Comparison of ENCODE assay signal across 8 cellular contexts in the genomic region with DNA sequence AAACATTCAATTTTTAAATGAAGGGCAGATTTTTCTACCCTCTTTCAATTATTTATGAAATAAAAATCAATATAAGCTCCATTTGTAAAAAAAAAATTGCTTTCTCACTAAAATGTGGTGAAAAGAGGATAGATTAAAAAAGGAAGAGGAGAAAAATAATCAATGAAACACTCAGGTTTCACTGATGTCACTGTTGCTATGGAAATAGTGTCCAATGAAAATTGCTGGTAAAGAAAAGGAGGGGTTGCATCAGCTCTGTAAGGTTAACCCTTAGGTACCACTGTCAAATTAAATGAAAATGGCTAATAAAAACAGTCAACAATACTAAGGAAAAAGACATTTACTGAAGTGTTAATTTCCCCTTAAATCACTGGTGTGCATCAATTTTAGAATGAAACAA.
A peak's percentile ranks its signal among the peaks of the same experiment; 100 is the strongest.
DNase-seq lines count a peak whose midpoint lies in the region; ATAC-seq and TF ChIP-seq lines count a peak whose summit lies in the region.

No MANE protein-coding gene starts in this region.

- H3K36me3 ChIP-seq in Panc1 (ENCODE audit: control insufficient read depth, insufficient read depth, low read length), result peaks cover 3% of the 10 kb centered on the region; the same call in 1 of the 2 replicates

- intact Hi-C loops in Panc1 (cut with micrococcal nuclease; ENCODE audit: unreplicated experiment), result no loop called here

- 0 out of 2 replicates have a peak, but pooled peaks cover 3% of the 10 kb centered on the region for H3K4me1 ChIP-seq in Panc1 (ENCODE audit: control insufficient read depth, insufficient read depth, low read length)

- POLR2A ChIA-PET in Panc1 (lab: Charles Lee), result interaction anchor here (0.6 kb wide), 1 partner anchor 39 kb away, joined by 6 read pairs; no protein-coding TSS in a partner anchor

- in situ Hi-C loops in Panc1 (cut with HindIII; ENCODE audit: low pct_unique_long_range_greater_than_20kb, low sequenced_read_pairs), result no loop called here

- peak overlapping the region; percentile 48; the same call in 1 of the 2 replicates for H3K27ac ChIP-seq in Panc1 (ENCODE audit: low read length)

- TF ChIP-seq CTCF in Panc1 (IDR thresholded peaks at IDR 0.05), result no peak

- no peaks in the 10 kb centered on the region for H3K27me3 ChIP-seq in Panc1 (ENCODE audit: control insufficient read depth, insufficient read depth, low read length)

- DNase-seq in DMS153 (lab: John Stamatoyannopoulos, UW) (peak; percentile 28), Panc1 (ENCODE audit: low read depth, low spot score) (peak; percentile 17), epidermal melanocyte (ENCODE audit: insufficient read length, low spot score) (peak; percentile 67), myocyte (ENCODE audit: low read depth) (peak; percentile 63), GOT3 (lab: John Stamatoyannopoulos, UW) (no peak)

- no peaks in the 10 kb centered on the region for H3K9me3 ChIP-seq in Panc1 (ENCODE audit: control insufficient read depth, insufficient read depth, low read depth, low read length)

- H3K4me3 ChIP-seq in Panc1 (ENCODE audit: low read depth in 2 of 2, low read length in 2 of 2), result no peak overlapping the region

- no TSS peak for BruUV-seq in Panc1 (replicated peaks; lab: Mats Ljungman, UMichigan)

- peak; percentile 63 for ATAC-seq in HG03175 (IDR thresholded peaks at IDR 0.05; ENCODE audit: unreplicated experiment)
- ATAC-seq in Panc1, result no peak
- no peak for ATAC-seq in HG03439 (IDR thresholded peaks at IDR 0.05; ENCODE audit: unreplicated experiment)
- no peak for ATAC-seq in HG03521 (IDR thresholded peaks at IDR 0.05; ENCODE audit: unreplicated experiment)

- CTCF ChIA-PET in Panc1 (lab: Charles Lee), result no interaction called here
